In genomic region chr11:72069200-72069599, GRCh38 we compare ENCODE assay signal across 9 cellular contexts. TPM values are rescaled to one million over a fixed set of nuclear protein-coding genes. Genes with fewer than 3 reads are reported as not detected.
DNase-seq lines count a peak whose midpoint lies in the region; ATAC-seq, FAIRE-seq and TF ChIP-seq lines count a peak whose summit lies in the region.
"Had no signal": no experiment of that assay in that cellular context is flagged by ENCODE, and none has a peak within 500 bp of the region (broad histone marks: within the 10 kb centered on the region; RNA-seq: fewer than 3 reads in every experiment).

No MANE protein-coding gene starts in this region.

- H3K4me1 ChIP-seq in A549 (peaks cover 55% of the 10 kb centered on the region), mucosa of rectum (ENCODE audit: control insufficient read depth in 2 of 2, insufficient read depth in 2 of 2, low read length in 2 of 2) (peaks cover 25 to 33% of the 10 kb centered on the region in 2 donors), foreskin keratinocyte (peaks cover 29% of the 10 kb centered on the region)

- peak overlapping the region; percentile 67 for H3K4me2 ChIP-seq in A549

- peaks cover 0 to 3% of the 10 kb centered on the region in 2 donors for H3K36me3 ChIP-seq in mucosa of rectum (ENCODE audit: control insufficient read depth in 2 of 2, insufficient read depth in 2 of 2, low read length in 2 of 2)

- FAIRE-seq in A549 (lab: Jason Lieb, UNC): no peak

- ATAC-seq in A549: no peak
- ATAC-seq in HG02885 (IDR thresholded peaks at IDR 0.05; ENCODE audit: poor library complexity, unreplicated experiment): peak; percentile 37
- no peak for ATAC-seq in foreskin keratinocyte
- ATAC-seq in HG03460 (IDR thresholded peaks at IDR 0.05; ENCODE audit: unreplicated experiment): no peak

- CTCF ChIA-PET in A549 (lab: Yijun Ruan, JAX): interaction anchor here (0.6 to 4.2 kb wide), 11 partner anchors 9 to 362 kb away, joined by 3 to 21 read pairs (median 4); partner anchors contain the start of gene ANAPC15

- no peak overlapping the region for H3K4me3 ChIP-seq in A549
- H3K4me3 ChIP-seq in coronary artery: peak overlapping the region; percentile 42
- H3K4me3 ChIP-seq in mucosa of rectum (ENCODE audit: low read length in 2 of 2): peak overlapping the region; percentile 14 to 21

- H3K27me3 ChIP-seq in mucosa of rectum (ENCODE audit: control insufficient read depth in 2 of 2, insufficient read depth in 2 of 2, low read length in 2 of 2) (no peaks in the 10 kb centered on the region), foreskin keratinocyte (no peaks in the 10 kb centered on the region)

- H3K27ac ChIP-seq in A549 (peak overlapping the region; percentile 58 to 86), coronary artery (peak overlapping the region; percentile 68 to 87), mucosa of rectum (ENCODE audit: low read depth in 2 of 2, low read length in 2 of 2) (peak overlapping the region; percentile 58 to 69), foreskin keratinocyte (no peak overlapping the region)

- TF ChIP-seq RAD21 in A549 (conservative IDR thresholded peaks at IDR 0.05 in 1 of 2, IDR thresholded peaks at IDR 0.05 in 1 of 2): no peak

- POLR2A ChIA-PET in A549 (lab: Yijun Ruan, JAX): interaction anchor here (1.3 kb wide), 1 partner anchor 21 kb away, joined by 3 read pairs; no protein-coding TSS in a partner anchor

- no peak for TF ChIP-seq EP300 in A549 (IDR thresholded peaks at IDR 0.05)

- peak overlapping the region in 1 of 2 donors; percentile 2 for H3K9ac ChIP-seq in mucosa of rectum (ENCODE audit: low read depth in 1 of 2, low read length in 2 of 2)

- DNase-seq in A549 (ENCODE audit: low read depth in 1 of 2, low spot score in 1 of 2) (no peak), coronary artery (ENCODE audit: low spot score) (no peak), NCI-H2107 (lab: John Stamatoyannopoulos, UW) (no peak), NCI-H2227 (lab: John Stamatoyannopoulos, UW; ENCODE audit: unreplicated experiment) (no peak), foreskin keratinocyte (no peak)

- H3K9me3 ChIP-seq in A549 (no peaks in the 10 kb centered on the region), mucosa of rectum (ENCODE audit: control insufficient read depth in 2 of 2, low read length in 2 of 2) (no peaks in the 10 kb centered on the region)

- TF ChIP-seq CTCF in A549 (IDR thresholded peaks at IDR 0.05): no peak
- TF ChIP-seq CTCF in coronary artery (IDR thresholded peaks at IDR 0.05): no peak
- no peak for TF ChIP-seq CTCF in foreskin keratinocyte (conservative IDR thresholded peaks at IDR 0.05)

- no peak for TF ChIP-seq POLR2A in A549 (IDR thresholded peaks at IDR 0.05; ENCODE audit: low read length)

TF ChIP-seq in A549, 52 proteins besides CTCF, POLR2A, EP300 and RAD21:
- TF ChIP-seq TFCP2L1 (CRISPR knock-in tag; IDR thresholded peaks at IDR 0.05): no peak

RNA-seq across cellular contexts. Expression of gene NUMA1, which starts 11.1 kb away (rescaled TPM):
- polyA plus RNA-seq in A549 (2011; rRNA removed) (51.5 and 64.6 TPM in 2 replicates), A549 (2017; fragmentation: RNase III; extraction: RNeasy Plus Mini Kit Qiagen cat#74134 plus additional on column Dnase treatment) (56.3 to 65.8 TPM (median 64.5 TPM) in 3 replicates), foreskin keratinocyte (58.6 and 59.2 TPM in 2 replicates)
- 50.6 and 60.4 TPM in 2 replicates for polyA plus RNA-seq in A549 (2012; cell fraction: cytosol; rRNA removed)
- 179 and 261 TPM in 2 replicates for polyA plus RNA-seq in A549 (2012; cell fraction: nucleus; rRNA removed)
- polyA minus RNA-seq in A549 (2011; rRNA and poly(A)+ RNA removed): 177 and 183 TPM in 2 replicates
- 97.7 and 101 TPM in 2 replicates for total RNA-seq in foreskin keratinocyte

RNA-seq across cellular contexts. Expression of gene LRRC51, which starts 11.4 kb away (rescaled TPM):
- 14.3 and 16.3 TPM in 2 replicates for polyA plus RNA-seq in A549 (2011; rRNA removed)
- 12.3 and 13.1 TPM in 2 replicates for polyA plus RNA-seq in A549 (2012; cell fraction: cytosol; rRNA removed)
- 4.8 and 6.5 TPM in 2 replicates for polyA plus RNA-seq in A549 (2012; cell fraction: nucleus; rRNA removed)
- polyA plus RNA-seq in A549 (2017; fragmentation: RNase III; extraction: RNeasy Plus Mini Kit Qiagen cat#74134 plus additional on column Dnase treatment): 8.2 to 10.1 TPM (median 9.1 TPM) in 3 replicates
- polyA minus RNA-seq in A549 (2011; rRNA and poly(A)+ RNA removed): 12.8 and 20.3 TPM in 2 replicates
- total RNA-seq in foreskin keratinocyte: 6.3 and 6.4 TPM in 2 replicates
- 6.4 and 8.0 TPM in 2 replicates for polyA plus RNA-seq in foreskin keratinocyte

RNA-seq across cellular contexts. Expression of gene LAMTOR1, which starts 33.9 kb away (rescaled TPM):
- polyA plus RNA-seq in A549 (2011; rRNA removed) (66.1 and 85.8 TPM in 2 replicates), A549 (2017; fragmentation: RNase III; extraction: RNeasy Plus Mini Kit Qiagen cat#74134 plus additional on column Dnase treatment) (109 to 119 TPM (median 114 TPM) in 3 replicates), foreskin keratinocyte (207 and 209 TPM in 2 replicates)
- polyA plus RNA-seq in A549 (2012; cell fraction: cytosol; rRNA removed): 149 and 169 TPM in 2 replicates
- polyA plus RNA-seq in A549 (2012; cell fraction: nucleus; rRNA removed): 92.6 and 120 TPM in 2 replicates
- 110 and 172 TPM in 2 replicates for polyA minus RNA-seq in A549 (2011; rRNA and poly(A)+ RNA removed)
- 140 and 151 TPM in 2 replicates for total RNA-seq in foreskin keratinocyte

RNA-seq across cellular contexts. Expression of gene TOMT, which starts 36.5 kb away (rescaled TPM):
- polyA plus RNA-seq in A549 (2011; rRNA removed) (not detected in 2 replicates), A549 (2017; fragmentation: RNase III; extraction: RNeasy Plus Mini Kit Qiagen cat#74134 plus additional on column Dnase treatment) (not detected in 3 replicates), foreskin keratinocyte (not detected in 2 replicates)
- 0.06 and 0.09 TPM in 2 replicates for polyA plus RNA-seq in A549 (2012; cell fraction: cytosol; rRNA removed)
- 1.8 and 1.9 TPM in 2 replicates for polyA plus RNA-seq in A549 (2012; cell fraction: nucleus; rRNA removed)
- polyA minus RNA-seq in A549 (2011; rRNA and poly(A)+ RNA removed): not detected in 2 replicates
- total RNA-seq in foreskin keratinocyte: not detected in 2 replicates
- total RNA-seq: SK-MEL-5 had no signal

RNA-seq across cellular contexts. Expression of gene ANAPC15, which starts 43.3 kb away (rescaled TPM):
- polyA plus RNA-seq in A549 (2011; rRNA removed): 48.5 and 88.2 TPM in 2 replicates
- polyA plus RNA-seq in A549 (2012; cell fraction: cytosol; rRNA removed): 92.8 and 123 TPM in 2 replicates
- 38.6 and 44.0 TPM in 2 replicates for polyA plus RNA-seq in A549 (2012; cell fraction: nucleus; rRNA removed)
- polyA plus RNA-seq in A549 (2017; fragmentation: RNase III; extraction: RNeasy Plus Mini Kit Qiagen cat#74134 plus additional on column Dnase treatment): 96.2 to 103 TPM (median 97.5 TPM) in 3 replicates
- polyA minus RNA-seq in A549 (2011; rRNA and poly(A)+ RNA removed): 43.8 and 49.8 TPM in 2 replicates
- 82.7 and 93.2 TPM in 2 replicates for total RNA-seq in foreskin keratinocyte
- 105 and 120 TPM in 2 replicates for polyA plus RNA-seq in foreskin keratinocyte
